In genomic region chr9:126738553-126738952, GRCh38 we compare ENCODE assay signal across 30 cellular contexts.
"Had no signal": no experiment of that assay in that cellular context is flagged by ENCODE, and none has a peak within 500 bp of the region (broad histone marks: within the 10 kb centered on the region; RNA-seq: fewer than 3 reads in every experiment).

No MANE protein-coding gene starts in this region.

- H3K4me1 Mint-ChIP-seq: naive thymus-derived CD8-positive, alpha-beta T cell; nephron; neural crest cell; stimulated activated memory B cell treated with anti-CD40 and anti-IgM and Interleukin-4, amounts not matched to agents 10 μg/mL and 1 μg/mL and 100 μg/mL, for 72 hours had no signal

- FAIRE-seq: keratinocyte, pancreas had no signal

- H3K27ac ChIP-seq: left lung, lower lobe of right lung, pancreas, prostate gland, skin epidermis, suprapubic skin, thoracic aorta, tibial artery, uterus had no signal

- H3K27me3 ChIP-seq: pancreas, uterus had no signal

- DNase-seq: hippocampal formation; kidney glomerular epithelial cell; left cardiac atrium; left lung; lower lobe of right lung; mammary epithelial cell; mesenchymal stem cell; nucleus accumbens; pancreas; posterior cingulate gyrus; retina; right cardiac atrium; stimulated activated CD4-positive, alpha-beta T cell treated with anti-CD3 and anti-CD28 coated beads, Interleukin-12 subunit alpha, Interleukin-12 subunit beta, amount 100 ng/mL, for 4 hours; stimulated activated CD4-positive, alpha-beta T cell treated with anti-CD3 and anti-CD28 coated beads, Interleukin-15, amount 100 ng/mL, for 24 hours; stimulated activated CD4-positive, alpha-beta T cell treated with anti-CD3 and anti-CD28 coated beads, Interleukin-2, amount 100 ng/mL, for 24 hours; stimulated activated CD4-positive, alpha-beta T cell treated with anti-CD3 and anti-CD28 coated beads, Interleukin-4, amount 100 ng/mL, for 1 hour; stimulated activated naive CD4-positive, alpha-beta T cell treated with Interleukin-2 at 50 U/mL for 16 hours; tibial artery; trophoblast cell; uterus had no signal

- H3K4me3 Mint-ChIP-seq: naive thymus-derived CD8-positive, alpha-beta T cell; nephron; neural crest cell; stimulated activated memory B cell treated with anti-CD40 and anti-IgM and Interleukin-4, amounts not matched to agents 10 μg/mL and 1 μg/mL and 100 μg/mL, for 72 hours had no signal

- H3K4me1 ChIP-seq: left lung, lower lobe of right lung, pancreas, prostate gland, suprapubic skin, tibial artery, uterus had no signal

- ATAC-seq: left cardiac atrium; left lung; lower lobe of right lung; naive thymus-derived CD8-positive, alpha-beta T cell; pancreas; right cardiac atrium; sciatic nerve; stimulated activated memory B cell treated with anti-CD40 and anti-IgM and Interleukin-4, amounts not matched to agents 10 μg/mL and 1 μg/mL and 100 μg/mL, for 72 hours had no signal

- H3K4me3 ChIP-seq: left lung, lower lobe of right lung, pancreas, prostate gland, skin epidermis, suprapubic skin, thoracic aorta, tibial artery, uterus had no signal

- H3K9me3 ChIP-seq: prostate gland had no signal

- H3K27ac Mint-ChIP-seq: naive thymus-derived CD8-positive, alpha-beta T cell; nephron; stimulated activated memory B cell treated with anti-CD40 and anti-IgM and Interleukin-4, amounts not matched to agents 10 μg/mL and 1 μg/mL and 100 μg/mL, for 72 hours had no signal

- H3K36me3 ChIP-seq: left lung, lower lobe of right lung, pancreas, prostate gland, suprapubic skin, thoracic aorta, tibial artery, uterus had no signal
